In the genomic region with DNA sequence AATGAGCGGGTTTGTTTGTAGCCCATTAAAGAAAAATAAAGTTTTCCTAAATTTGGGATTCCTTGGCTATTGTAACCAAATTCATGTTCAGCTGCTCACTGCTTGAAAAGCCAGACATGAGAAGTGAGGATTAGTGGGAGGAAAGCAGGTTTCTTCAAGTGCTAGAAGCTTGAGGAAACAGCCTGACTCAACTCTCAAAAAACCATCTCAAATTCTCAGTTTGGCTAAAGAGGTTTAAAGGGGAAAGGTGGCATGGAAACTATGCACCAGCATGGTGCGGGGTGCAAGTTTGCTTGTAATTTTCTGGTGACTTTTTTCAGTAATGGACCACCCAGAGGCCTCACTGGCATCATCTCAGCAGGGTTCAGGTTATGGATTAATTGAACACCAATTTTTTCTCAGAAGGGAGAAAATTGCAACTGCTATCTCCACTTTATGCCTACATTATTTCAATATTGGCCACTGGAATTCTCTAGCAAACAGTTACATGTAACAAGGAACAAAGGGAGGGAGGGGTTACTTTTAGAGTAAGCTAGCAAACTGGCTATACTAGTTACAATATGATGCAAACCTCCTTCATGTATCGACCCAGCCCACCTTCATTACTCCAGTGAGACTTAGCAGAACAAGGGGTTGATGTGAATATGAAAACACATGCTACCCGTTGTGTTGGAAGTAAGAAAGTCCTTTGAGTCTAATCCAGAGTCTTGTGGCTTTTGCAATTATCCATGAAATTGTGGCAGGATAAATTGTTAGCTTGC, we compare ENCODE assay signal across 27 cellular contexts.
"Had no signal": no experiment of that assay in that cellular context is flagged by ENCODE, and none has a peak within 500 bp of the region (broad histone marks: within the 10 kb centered on the region; RNA-seq: fewer than 3 reads in every experiment).

No MANE protein-coding gene starts in this region.

- H3K4me3 Mint-ChIP-seq: activated B cell treated with CpG ODN at 0.5 μM for 24 hours; activated T-cell treated with anti-CD3 and anti-CD28 coated beads, Interleukin-2, amount 50 U/mL, for 4 hours; T-helper 17 cell had no signal

- FAIRE-seq: RCC 7860, TTC549 had no signal

- H3K27me3 ChIP-seq: breast epithelium, SJSA1 had no signal

- DNase-seq: activated B cell treated with CpG ODN at 0.5 μM for 24 hours; activated CD4-positive, alpha-beta T cell treated with anti-CD3 and anti-CD28 coated beads for 1 hour; activated CD4-positive, alpha-beta T cell treated with anti-CD3 and anti-CD28 coated beads, Interleukin-2, amount 50 U/mL, for 1 hour; activated CD8-positive, alpha-beta memory T cell treated with anti-CD3 and anti-CD28 coated beads for 24 hours; activated effector memory CD4-positive, alpha-beta T cell treated with anti-CD3 and anti-CD28 coated beads, Interleukin-2, amount 50 U/mL, for 16 hours; activated naive CD4-positive, alpha-beta T cell treated with Interleukin-2 at 50 U/mL for 16 hours; activated T-cell treated with anti-CD3 and anti-CD28 coated beads, Interleukin-2, amount 50 U/mL, for 4 hours; anterior cingulate cortex; central memory CD4-positive, alpha-beta T cell; MM.1S; NCI-H1105; NCI-H1436; NCI-H1694 treated with DMSO at 0.1 percent for 48 hours; NCI-H2029 treated with DMSO at 0.1 percent for 48 hours; NCI-H510A treated with DMSO at 0.1 percent for 48 hours; NCI-H69; NK-92 treated with Interleukin-12 subunit alpha and Interleukin-12 subunit beta, amount 100 ng/mL, for 24 hours; OCI-M1; SHP77; T-helper 17 cell; T-helper 9 cell had no signal

- H3K9me3 Mint-ChIP-seq: activated naive CD4-positive, alpha-beta T cell treated with anti-CD3 and anti-CD28 coated beads, Interleukin-2, amount 50 U/mL, for 72 hours; activated T-cell treated with anti-CD3 and anti-CD28 coated beads, Interleukin-2, amount 50 U/mL, for 4 hours had no signal

- H3K27ac Mint-ChIP-seq: activated B cell treated with CpG ODN at 0.5 μM for 24 hours; activated naive CD4-positive, alpha-beta T cell treated with anti-CD3 and anti-CD28 coated beads, Interleukin-2, amount 50 U/mL, for 72 hours; T-helper 17 cell had no signal

- H3K36me3 ChIP-seq: breast epithelium, SJSA1 had no signal

- H3K9me3 ChIP-seq: breast epithelium, SJSA1 had no signal

- ATAC-seq: activated naive CD4-positive, alpha-beta T cell treated with anti-CD3 and anti-CD28 coated beads, Interleukin-2, amount 50 U/mL, for 72 hours; activated T-cell treated with anti-CD3 and anti-CD28 coated beads, Interleukin-2, amount 50 U/mL, for 4 hours; SK-N-SH treated with all-trans-retinoic acid at 6 μM for 48 hours; T-helper 17 cell had no signal

- H3K27ac ChIP-seq: breast epithelium, SJSA1 had no signal

- H3K36me3 Mint-ChIP-seq: activated naive CD4-positive, alpha-beta T cell treated with anti-CD3 and anti-CD28 coated beads, Interleukin-2, amount 50 U/mL, for 72 hours had no signal

- H3K4me3 ChIP-seq: breast epithelium, SJSA1 had no signal

- H3K27me3 Mint-ChIP-seq: activated B cell treated with CpG ODN at 0.5 μM for 24 hours had no signal
